In genomic region chr10:93142534-93142933, GRCh38 we compare ENCODE assay signal across 21 cellular contexts.
DNase-seq lines count a peak whose midpoint lies in the region; ATAC-seq, FAIRE-seq and TF ChIP-seq lines count a peak whose summit lies in the region.
"Had no signal": no experiment of that assay in that cellular context is flagged by ENCODE, and none has a peak within 500 bp of the region (broad histone marks: within the 10 kb centered on the region; RNA-seq: fewer than 3 reads in every experiment).

No MANE protein-coding gene starts in this region.

- H3K27me3 ChIP-seq in HepG2 (ENCODE audit: control insufficient read depth in 1 of 2, insufficient read depth in 2 of 2, low read length in 2 of 2): peaks cover 0 to 2% of the 10 kb centered on the region in 2 experiments; a peak in 1 of 5 replicates
- no peaks in the 10 kb centered on the region for H3K27me3 ChIP-seq in right lobe of liver
- H3K27me3 ChIP-seq in Karpas-422 (ENCODE audit: low read length): no peaks in the 10 kb centered on the region
- H3K27me3 ChIP-seq in smooth muscle cell (ENCODE audit: low read depth): no peaks in the 10 kb centered on the region

- H4K20me1 ChIP-seq in HepG2 (ENCODE audit: insufficient read depth, low read length): no peaks in the 10 kb centered on the region
- no peaks in the 10 kb centered on the region for H4K20me1 ChIP-seq in Karpas-422 (ENCODE audit: insufficient read depth, low read depth, low read length)
- H4K20me1 ChIP-seq in smooth muscle cell (ENCODE audit: low read depth): no peaks in the 10 kb centered on the region

- peaks cover 8 to 52% (median 23%) of the 10 kb centered on the region in 5 donors for H3K27me3 Mint-ChIP-seq in naive thymus-derived CD8-positive, alpha-beta T cell

- in situ Hi-C loops in HepG2 (cut with HindIII; ENCODE audit: extremely low pct_ligation_motif_present, low pct_unique_long_range_greater_than_20kb): no loop called here

- H2AFZ ChIP-seq in HepG2 (ENCODE audit: low read length) (no peak overlapping the region), Karpas-422 (ENCODE audit: low read length) (no peak overlapping the region), smooth muscle cell (ENCODE audit: low read depth) (no peak overlapping the region)

- H3K36me3 ChIP-seq in HepG2 (replicated peaks in 1 of 2; ENCODE audit: control insufficient read depth in 1 of 2, insufficient read depth in 2 of 2, low read length in 2 of 2): no peaks in the 10 kb centered on the region
- no peaks in the 10 kb centered on the region for H3K36me3 ChIP-seq in right lobe of liver
- no peaks in the 10 kb centered on the region for H3K36me3 ChIP-seq in Karpas-422 (ENCODE audit: insufficient read depth, low read length)
- H3K36me3 ChIP-seq in smooth muscle cell (ENCODE audit: low read depth): no peaks in the 10 kb centered on the region

- H3K27ac Mint-ChIP-seq in naive thymus-derived CD8-positive, alpha-beta T cell: peak overlapping the region in 2 of 10 donors; percentile 15 to 18
- H3K27ac Mint-ChIP-seq: T-helper 1 cell treated with Interleukin-12 subunit alpha and Interleukin-12 subunit beta and Interleukin-4 antibody, amounts not matched to agents 30 μg/mL and 1 μg/mL, for 36 hours had no signal

- H3K9me3 Mint-ChIP-seq in naive thymus-derived CD8-positive, alpha-beta T cell: peaks cover 0 to 6% (median 0%) of the 10 kb centered on the region in 9 donors
- H3K9me3 Mint-ChIP-seq: T-helper 1 cell treated with Interleukin-12 subunit alpha and Interleukin-12 subunit beta and Interleukin-4 antibody, amounts not matched to agents 30 μg/mL and 1 μg/mL, for 36 hours had no signal

- TF ChIP-seq POLR2A in HepG2 (IDR thresholded peaks at IDR 0.05; ENCODE audit: insufficient read depth in 1 of 2, low read depth in 2 of 2, low read length in 2 of 2) (no peak), right lobe of liver (IDR thresholded peaks at IDR 0.05) (no peak), NB4 (IDR thresholded peaks at IDR 0.05; ENCODE audit: extremely low read depth, insufficient read length) (no peak)

- no peak for ATAC-seq in HepG2
- ATAC-seq in right lobe of liver: no peak
- no peak for ATAC-seq in HG02798 (IDR thresholded peaks at IDR 0.05; ENCODE audit: poor library complexity, unreplicated experiment)
- ATAC-seq in naive thymus-derived CD8-positive, alpha-beta T cell: no peak
- ATAC-seq: Right ventricle myocardium inferior had no signal

- CTCF ChIA-PET in HepG2 (lab: Yijun Ruan, JAX; ENCODE audit: low intra/inter-chr PET ratio, low total read pairs): no interaction called here

- no peaks in the 10 kb centered on the region for H3K9me3 ChIP-seq in HepG2 (ENCODE audit: low read length)
- no peaks in the 10 kb centered on the region for H3K9me3 ChIP-seq in right lobe of liver
- no peaks in the 10 kb centered on the region for H3K9me3 ChIP-seq in Karpas-422 (ENCODE audit: low read length)
- no peaks in the 10 kb centered on the region for H3K9me3 ChIP-seq in smooth muscle cell (replicated peaks; ENCODE audit: low read depth)

- H3K4me3 ChIP-seq in HepG2 (replicated peaks in 1 of 3; ENCODE audit: insufficient read depth in 1 of 3, low read depth in 2 of 3, low read length in 3 of 3) (no peak overlapping the region), right lobe of liver (no peak overlapping the region), NB4 (ENCODE audit: low read depth, low read length) (no peak overlapping the region), choroid plexus epithelial cell (ENCODE audit: low read depth, low read length) (no peak overlapping the region), Karpas-422 (ENCODE audit: low read length) (no peak overlapping the region), smooth muscle cell (no peak overlapping the region)

- WGBS in HepG2 (ENCODE audit: low lambda C conversion rate): 47% methylated on average over 3 of the region's 3 CpGs
- 71% methylated on average over 1 of the region's 3 CpGs for WGBS in right lobe of liver (ENCODE audit: insufficient coverage, low coverage, low lambda C conversion rate, missing lambda C conversion rate)
- WGBS in smooth muscle cell (ENCODE audit: low lambda C conversion rate): 89% methylated on average over 3 of the region's 3 CpGs

- H3K27ac ChIP-seq in HepG2 (ENCODE audit: extremely low read length, insufficient read depth, low read length) (no peak overlapping the region), right lobe of liver (no peak overlapping the region), Karpas-422 (ENCODE audit: low read length) (no peak overlapping the region), smooth muscle cell (ENCODE audit: low read depth) (no peak overlapping the region)

- TF ChIP-seq EP300 in HepG2 (IDR thresholded peaks at IDR 0.05; ENCODE audit: low read depth in 2 of 2, low read length in 2 of 2) (no peak), HepG2 (CRISPR knock-in tag; IDR thresholded peaks at IDR 0.05; ENCODE audit: borderline replicate concordance) (no peak)

- no peak for DNase-seq in HepG2 (ENCODE audit: low spot score)
- no peak for DNase-seq in right lobe of liver
- DNase-seq in NB4 (ENCODE audit: low read depth): no peak
- no peak for DNase-seq in choroid plexus epithelial cell (ENCODE audit: low read depth)
- no peak for DNase-seq in Karpas-422
- DNase-seq in smooth muscle cell (lab: John Stamatoyannopoulos, UW; ENCODE audit: unreplicated experiment): no peak
- DNase-seq in naive thymus-derived CD8-positive, alpha-beta T cell: no peak
- DNase-seq: 8988T, AML-193, KBM-7, NCI-H1105, NCI-H146, NCI-H2029 treated with DMSO at 0.1 percent for 48 hours, NCI-H226, NCI-H510A treated with DMSO at 0.1 percent for 48 hours, NCI-H748 treated with DMSO at 0.1 percent for 48 hours had no signal

- no TSS peak for BruUV-seq in HepG2 (replicated peaks; lab: Mats Ljungman, UMichigan)

- TF ChIP-seq CTCF in HepG2 (CRISPR knock-in tag; IDR thresholded peaks at IDR 0.05) (peak; percentile 11; the same call in 1 of the 2 replicates), right lobe of liver (IDR thresholded peaks at IDR 0.05) (no peak), NB4 (IDR thresholded peaks at IDR 0.05; ENCODE audit: low read depth, low read length) (peak; percentile 28), choroid plexus epithelial cell (conservative IDR thresholded peaks at IDR 0.05; ENCODE audit: low read depth, low read length) (peak; percentile 10), smooth muscle cell (IDR thresholded peaks at IDR 0.05; ENCODE audit: borderline replicate concordance, insufficient read depth, poor library complexity, severe bottlenecking) (no peak)

- POLR2A ChIA-PET in HepG2 (lab: Yijun Ruan, JAX): no interaction called here
- POLR2A ChIA-PET in naive thymus-derived CD8-positive, alpha-beta T cell (lab: Charles Lee): no interaction called here

- no peaks in the 10 kb centered on the region for H3K9me2 ChIP-seq in Karpas-422 (replicated peaks; ENCODE audit: insufficient read depth, low read length)

- no peak for TF ChIP-seq RAD21 in HepG2 (CRISPR knock-in tag; IDR thresholded peaks at IDR 0.05)

- no peak overlapping the region for H3K4me3 Mint-ChIP-seq in naive thymus-derived CD8-positive, alpha-beta T cell
- H3K4me3 Mint-ChIP-seq: T-helper 1 cell treated with Interleukin-12 subunit alpha and Interleukin-12 subunit beta and Interleukin-4 antibody, amounts not matched to agents 30 μg/mL and 1 μg/mL, for 36 hours had no signal

- no peak overlapping the region for H3K4me2 ChIP-seq in HepG2 (ENCODE audit: low read depth, low read length)
- H3K4me2 ChIP-seq in Karpas-422 (ENCODE audit: low read depth, low read length, poor library complexity, severe bottlenecking): no peak overlapping the region
- H3K4me2 ChIP-seq in smooth muscle cell: no peak overlapping the region

- intact Hi-C loops in HepG2 (cut with micrococcal nuclease; ENCODE audit: unreplicated experiment) (no loop called here), right lobe of liver (cut with DNase I) (no loop called here)

- H3K4me1 ChIP-seq in HepG2 (ENCODE audit: insufficient read depth, low read length) (no peaks in the 10 kb centered on the region), right lobe of liver (no peaks in the 10 kb centered on the region), Karpas-422 (ENCODE audit: low read length) (no peaks in the 10 kb centered on the region), smooth muscle cell (ENCODE audit: low read depth) (no peaks in the 10 kb centered on the region)

- H3F3A ChIP-seq in smooth muscle cell (ENCODE audit: low read depth): no peaks in the 10 kb centered on the region

- peaks cover 0 to 2% (median 0%) of the 10 kb centered on the region in 4 donors for H3K4me1 Mint-ChIP-seq in naive thymus-derived CD8-positive, alpha-beta T cell

- H3K36me3 Mint-ChIP-seq in naive thymus-derived CD8-positive, alpha-beta T cell: peaks cover 0 to 2% (median 0%) of the 10 kb centered on the region in 3 donors

- H3K79me2 ChIP-seq in HepG2 (ENCODE audit: insufficient read depth, low read length) (no peaks in the 10 kb centered on the region), Karpas-422 (ENCODE audit: low read length) (no peaks in the 10 kb centered on the region), smooth muscle cell (ENCODE audit: low read depth) (no peaks in the 10 kb centered on the region)

- H3K9ac ChIP-seq in HepG2 (ENCODE audit: insufficient read depth, low read depth, low read length): no peak overlapping the region
- H3K9ac ChIP-seq in Karpas-422 (ENCODE audit: low read length): no peak overlapping the region
- H3K9ac ChIP-seq in smooth muscle cell (ENCODE audit: low read depth): no peak overlapping the region

- FAIRE-seq in HepG2 (lab: Jason Lieb, UNC): no peak
- FAIRE-seq: GM12892, H1 had no signal

TF ChIP-seq in HepG2, 621 proteins besides CTCF, POLR2A, EP300 and RAD21 (continues in another document):
- no peak for TF ChIP-seq POLR2G (IDR thresholded peaks at IDR 0.05; ENCODE audit: low read depth, low read length)
- TF ChIP-seq ZNF207 (IDR thresholded peaks at IDR 0.05; ENCODE audit: borderline replicate concordance): no peak
- TF ChIP-seq NFATC3 (CRISPR knock-in tag; IDR thresholded peaks at IDR 0.05): no peak
- TF ChIP-seq ZNF569 (CRISPR knock-in tag; IDR thresholded peaks at IDR 0.05; ENCODE audit: borderline replicate concordance): no peak
- TF ChIP-seq SRSF9 (IDR thresholded peaks at IDR 0.05; ENCODE audit: borderline replicate concordance, insufficient read depth, low read depth, low read length, poor library complexity, severe bottlenecking): no peak
- no peak for TF ChIP-seq DR1 (CRISPR knock-in tag; IDR thresholded peaks at IDR 0.05)
- TF ChIP-seq KAT2B (IDR thresholded peaks at IDR 0.05; ENCODE audit: borderline replicate concordance, low read depth, low read length): no peak
- TF ChIP-seq MLX (CRISPR knock-in tag; IDR thresholded peaks at IDR 0.05): no peak
- no peak for TF ChIP-seq AKAP8 (CRISPR knock-in tag; IDR thresholded peaks at IDR 0.05)
- no peak for TF ChIP-seq SAFB2 (CRISPR knock-in tag; IDR thresholded peaks at IDR 0.05; ENCODE audit: borderline replicate concordance, low read depth)

Comparison
In these comparisons a context has a peak if more than half of its experiments do, and no peak if none do; other contexts are left out.
1. CTCF ChIP-seq: peak in HepG2 (single experiment), NB4 (single experiment) and choroid plexus epithelial cell (single experiment); none in right lobe of liver (0 of 4) and smooth muscle cell (single experiment).